Comparison of ENCODE assay signal across 9 cellular contexts in the genomic region with DNA sequence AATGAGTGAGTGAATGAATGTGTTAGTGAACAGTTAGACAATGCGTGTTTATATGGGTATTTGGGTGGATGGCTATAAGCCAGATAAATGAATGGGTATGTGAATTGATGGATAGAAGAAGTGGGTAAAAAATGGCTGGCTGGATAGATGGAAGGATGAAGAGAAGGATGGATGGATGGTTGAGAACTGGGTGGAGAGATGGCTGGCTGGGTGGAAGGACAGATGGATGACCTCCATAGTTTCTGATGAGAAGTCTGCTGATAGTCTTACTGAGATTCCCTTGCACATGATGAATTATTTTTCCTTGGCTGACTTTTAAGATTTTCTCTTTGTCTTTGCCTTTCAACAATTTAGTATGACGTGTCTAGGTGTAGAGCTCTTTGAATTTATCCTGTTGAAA. TPM values are rescaled to one million over a fixed set of nuclear protein-coding genes. Genes with fewer than 3 reads are reported as not detected.
"Had no signal": no experiment of that assay in that cellular context is flagged by ENCODE, and none has a peak within 500 bp of the region (broad histone marks: within the 10 kb centered on the region; RNA-seq: fewer than 3 reads in every experiment).

No MANE protein-coding gene starts in this region.

- H2AFZ ChIP-seq: GM23338 had no signal

- FAIRE-seq: H1, H54, HTR-8/SVneo had no signal

- DNase-seq: H9, KG1 had no signal

- H3K9me3 Mint-ChIP-seq: GM23338 had no signal

- H3K27ac Mint-ChIP-seq: GM23338, H9, IgD-negative memory B cell had no signal

- H3K4me3 Mint-ChIP-seq: GM23338, H9, IgD-negative memory B cell had no signal

- ATAC-seq: GM23338, HCT116 had no signal

- H3K4me2 ChIP-seq: GM23338 had no signal

- H3K4me3 ChIP-seq: GM23338 had no signal

RNA-seq across cellular contexts. Expression of gene RYR1, which starts 57.4 kb away (rescaled TPM):
- total RNA-seq: HT-29 had no signal
